In the genomic region with DNA sequence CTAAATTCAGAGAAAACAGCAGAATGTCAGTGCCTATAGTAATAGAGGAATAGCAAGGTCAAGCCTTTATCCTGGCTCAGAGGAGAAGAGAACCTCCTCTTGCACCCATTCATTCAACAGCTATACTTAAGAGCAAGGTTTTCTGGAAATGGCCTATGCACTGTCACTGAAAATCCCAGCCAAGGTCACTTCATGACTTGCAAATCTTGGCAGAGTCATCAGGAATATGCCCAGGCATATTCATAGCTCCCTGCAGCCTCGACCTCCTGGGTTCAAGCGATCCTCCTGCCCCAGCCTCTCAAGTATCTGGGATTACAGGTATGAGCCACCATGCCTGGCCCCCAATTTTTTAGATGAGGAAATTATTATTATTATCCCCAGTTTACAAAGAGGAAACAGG, we compare ENCODE assay signal across 23 cellular contexts.
"Had no signal": no experiment of that assay in that cellular context is flagged by ENCODE, and none has a peak within 500 bp of the region (broad histone marks: within the 10 kb centered on the region; RNA-seq: fewer than 3 reads in every experiment).

No MANE protein-coding gene starts in this region.

- H3K9me3 ChIP-seq: MG63, SJCRH30 had no signal

- H3K4me1 ChIP-seq: SJCRH30 had no signal

- H3K27me3 ChIP-seq: MG63, SJCRH30 had no signal

- H3K27ac ChIP-seq: SJCRH30, SK-N-MC, WERI-Rb-1 had no signal

- ATAC-seq: activated CD8-positive, alpha-beta T cell treated with anti-CD3 and anti-CD28 coated beads for 36 hours; Panc1 had no signal

- H3K36me3 ChIP-seq: MG63, SJCRH30, WERI-Rb-1 had no signal

- H3K4me3 ChIP-seq: MG63, SJCRH30, SK-N-MC had no signal

- DNase-seq: activated CD4-positive, alpha-beta T cell treated with anti-CD3 and anti-CD28 coated beads, Interleukin-2, amount 10 ng/mL, durations not matched to agents 24 days and 14 days; activated CD4-positive, alpha-beta T cell treated with anti-CD3 and anti-CD28 coated beads, Interleukin-2, amount 50 U/mL, for 4 hours; activated CD4-positive, CD25-positive, alpha-beta regulatory T cell; activated CD8-positive, alpha-beta T cell treated with anti-CD3 and anti-CD28 coated beads for 36 hours; activated gamma-delta T cell; activated naive CD4-positive, alpha-beta T cell treated with Interleukin-2 at 50 U/mL for 16 hours; activated naive CD8-positive, alpha-beta T cell treated with anti-CD3 and anti-CD28 coated beads, Interleukin-2, amount 10 ng/mL, durations not matched to agents 7 days and 5 days; activated T-cell treated with anti-CD3 and anti-CD28 coated beads, Interleukin-2, amount 50 U/mL, for 24 hours; anterior cingulate cortex; Karpas-422; MG63; NCI-H1048; NCI-H1436 treated with DMSO at 0.1 percent for 48 hours; NCI-H1694 treated with DMSO at 0.1 percent for 48 hours; NCI-H2029; NCI-H345; NCI-H524 treated with DMSO at 0.1 percent for 48 hours; SHP77; SJCRH30; T1000; WERI-Rb-1 had no signal
